Comparison of ENCODE assay signal across 1 cellular context in genomic region chr15:59528965-59529402, GRCh38.
TF ChIP-seq lines count a peak whose summit lies in the region.

No MANE protein-coding gene starts in this region.

TF ChIP-seq in SK-N-SH, 30 proteins besides CTCF, POLR2A, EP300 and RAD21 (continued from another document):
- no peak for TF ChIP-seq IRF3 (IDR thresholded peaks at IDR 0.05; ENCODE audit: low read depth, low read length)
- no peak for TF ChIP-seq PBX3 (IDR thresholded peaks at IDR 0.05)
